ENCODE assay signal across 19 cellular contexts in genomic region chr11:117492578-117493251, GRCh38.
DNase-seq lines count a peak whose midpoint lies in the region; ATAC-seq and TF ChIP-seq lines count a peak whose summit lies in the region.
"Had no signal": no experiment of that assay in that cellular context is flagged by ENCODE, and none has a peak within 500 bp of the region (broad histone marks: within the 10 kb centered on the region; RNA-seq: fewer than 3 reads in every experiment).

No MANE protein-coding gene starts in this region.

- H2AK5ac ChIP-seq in neuronal stem cell (ENCODE audit: low read depth, low read length), result no peak overlapping the region

- H3K18ac ChIP-seq in neuronal stem cell (ENCODE audit: low read length), result peak overlapping the region; percentile 78

- H3K27me3 ChIP-seq in endodermal cell (ENCODE audit: control insufficient read depth, insufficient read depth, low read length, poor library complexity, severe bottlenecking), result no peaks in the 10 kb centered on the region
- peaks cover 0 to 64% (median 0%) of the 10 kb centered on the region in 3 experiments for H3K27me3 ChIP-seq in neuronal stem cell (ENCODE audit: control insufficient read depth in 3 of 3, insufficient read depth in 3 of 3, low read depth in 1 of 3, low read length in 3 of 3)
- H3K27me3 ChIP-seq: testis had no signal

- H2AFZ ChIP-seq in neuronal stem cell (ENCODE audit: low read length), result peak overlapping the region; percentile 23
- H2AFZ ChIP-seq: PC-9 had no signal

- H3K79me1 ChIP-seq in neuronal stem cell (ENCODE audit: low read depth, low read length), result no peaks in the 10 kb centered on the region

- H3K4ac ChIP-seq in neuronal stem cell (ENCODE audit: low read length), result no peak overlapping the region

- 29 to 39% methylated on average over 13 to 20 of the region's 20 CpGs for WGBS in endodermal cell (ENCODE audit: insufficient coverage in 1 of 2, insufficient read length in 1 of 2), 2 experiments
- WGBS in neuronal stem cell (ENCODE audit: extremely low coverage in 2 of 2, insufficient read length in 2 of 2, insufficient replicate concordance in 1 of 2), 2 donors, result no CpG with 5 or more reads among the region's 20 CpGs

- H3K9me3 ChIP-seq in endodermal cell (ENCODE audit: control insufficient read depth, low read length) (no peaks in the 10 kb centered on the region), neuronal stem cell (replicated peaks in 1 of 2; ENCODE audit: control insufficient read depth in 2 of 2, insufficient read depth in 1 of 2, low read depth in 1 of 2, low read length in 2 of 2) (no peaks in the 10 kb centered on the region)
- H3K9me3 ChIP-seq: Caco-2, left ventricle myocardium inferior, testis had no signal

- H3K36me3 ChIP-seq in endodermal cell (ENCODE audit: control insufficient read depth, insufficient read depth, low read length) (no peaks in the 10 kb centered on the region), neuronal stem cell (replicated peaks in 1 of 2; ENCODE audit: control insufficient read depth in 2 of 2, insufficient read depth in 2 of 2, low read length in 2 of 2) (no peaks in the 10 kb centered on the region)
- H3K36me3 ChIP-seq: left ventricle myocardium inferior had no signal

- DNase-seq in ELF-1 (ENCODE audit: low read depth, low spot score) (peak; percentile 62), NCI-H524 (lab: John Stamatoyannopoulos, UW) (peak; percentile 90 to 93), endodermal cell (peak; percentile 92), neuronal stem cell (ENCODE audit: low spot score) (peak; percentile 54), COLO668 (lab: John Stamatoyannopoulos, UW; ENCODE audit: unreplicated experiment) (no peak), A172 (ENCODE audit: low spot score) (no peak)
- DNase-seq: activated naive CD4-positive, alpha-beta T cell treated with anti-CD3 and anti-CD28 coated beads, Interleukin-2, amount 10 ng/mL, durations not matched to agents 7 days and 5 days; activated T-cell treated with anti-CD3 and anti-CD28 coated beads, Interleukin-2, amount 50 U/mL, for 48 hours; Caco-2; central memory CD4-positive, alpha-beta T cell; GOT3; IMR-90; left ventricle myocardium inferior; NCI-H510A; PC-9; testis had no signal

- H3K9me3 Mint-ChIP-seq in endodermal cell, result no peaks in the 10 kb centered on the region
- H3K9me3 Mint-ChIP-seq: activated naive CD4-positive, alpha-beta T cell treated with anti-CD3 and anti-CD28 coated beads, Interleukin-2, amount 10 ng/mL, durations not matched to agents 7 days and 5 days; T-helper 2 cell treated with Interferon-gamma antibody and Interleukin-4, amounts not matched to agents 5 μg/mL and 100 μg/mL, for 36 hours had no signal

- no peak overlapping the region for H3K23ac ChIP-seq in neuronal stem cell (ENCODE audit: low read depth, low read length, poor library complexity)

- TF ChIP-seq CTCF in endodermal cell (conservative IDR thresholded peaks at IDR 0.05), result peak; percentile 34

- no peak overlapping the region for H3K27ac Mint-ChIP-seq in endodermal cell
- H3K27ac Mint-ChIP-seq: activated naive CD4-positive, alpha-beta T cell treated with anti-CD3 and anti-CD28 coated beads, Interleukin-2, amount 10 ng/mL, durations not matched to agents 7 days and 5 days; T-helper 2 cell treated with Interferon-gamma antibody and Interleukin-4, amounts not matched to agents 5 μg/mL and 100 μg/mL, for 36 hours had no signal

- ATAC-seq in HG03135 (IDR thresholded peaks at IDR 0.05; ENCODE audit: unreplicated experiment), result no peak
- ATAC-seq: activated CD4-positive, CD25-positive, alpha-beta regulatory T cell treated with anti-CD3 and anti-CD28 coated beads, Interleukin-2, amount 50 U/mL, for 24 hours had no signal

- no peak overlapping the region for H2BK15ac ChIP-seq in neuronal stem cell (ENCODE audit: low read length)

- H3K4me3 Mint-ChIP-seq in endodermal cell, result no peak overlapping the region
- H3K4me3 Mint-ChIP-seq: activated naive CD4-positive, alpha-beta T cell treated with anti-CD3 and anti-CD28 coated beads, Interleukin-2, amount 10 ng/mL, durations not matched to agents 7 days and 5 days; T-helper 2 cell treated with Interferon-gamma antibody and Interleukin-4, amounts not matched to agents 5 μg/mL and 100 μg/mL, for 36 hours had no signal

- H3K36me3 Mint-ChIP-seq in endodermal cell (ENCODE audit: low read depth), result no peaks in the 10 kb centered on the region
- H3K36me3 Mint-ChIP-seq: activated naive CD4-positive, alpha-beta T cell treated with anti-CD3 and anti-CD28 coated beads, Interleukin-2, amount 10 ng/mL, durations not matched to agents 7 days and 5 days had no signal

- H3K27ac ChIP-seq in endodermal cell (ENCODE audit: low read depth, low read length) (no peak overlapping the region), neuronal stem cell (replicated peaks; ENCODE audit: low read length) (no peak overlapping the region)
- H3K27ac ChIP-seq: left ventricle myocardium inferior, PC-9, testis had no signal

- H3K4me2 ChIP-seq in neuronal stem cell (ENCODE audit: insufficient read depth, low read length, poor library complexity, severe bottlenecking), result peak overlapping the region; percentile 27
- H3K4me2 ChIP-seq: PC-9 had no signal

- H3K4me3 ChIP-seq in endodermal cell (ENCODE audit: low read length), result no peak overlapping the region
- H3K4me3 ChIP-seq in neuronal stem cell (ENCODE audit: low read length in 2 of 2), result no peak overlapping the region
- H3K4me3 ChIP-seq: left ventricle myocardium inferior, PC-9, testis had no signal

- H3K4me1 ChIP-seq in endodermal cell (ENCODE audit: control insufficient read depth, insufficient read depth, low read length) (peaks cover 21% of the 10 kb centered on the region), neuronal stem cell (ENCODE audit: control insufficient read depth in 2 of 2, insufficient read depth in 1 of 2, low read depth in 1 of 2, low read length in 2 of 2) (peaks cover 13 to 16% of the 10 kb centered on the region in 2 donors)
- H3K4me1 ChIP-seq: Caco-2, left ventricle myocardium inferior, testis had no signal

- no peak overlapping the region for H2BK12ac ChIP-seq in neuronal stem cell (ENCODE audit: low read length)

- H3K14ac ChIP-seq in neuronal stem cell (ENCODE audit: low read length), result no peak overlapping the region

- H3K4me1 Mint-ChIP-seq in endodermal cell, result peaks cover 35% of the 10 kb centered on the region
- H3K4me1 Mint-ChIP-seq: activated naive CD4-positive, alpha-beta T cell treated with anti-CD3 and anti-CD28 coated beads, Interleukin-2, amount 10 ng/mL, durations not matched to agents 7 days and 5 days had no signal

- no peak overlapping the region for H3K9ac ChIP-seq in endodermal cell (ENCODE audit: extremely low read depth, low read length, poor library complexity, severe bottlenecking)
- H3K9ac ChIP-seq in neuronal stem cell (ENCODE audit: low read depth, low read length, poor library complexity), result no peak overlapping the region

- H2BK5ac ChIP-seq in neuronal stem cell (ENCODE audit: low read length), result no peak overlapping the region

- no peak overlapping the region for H2BK120ac ChIP-seq in neuronal stem cell (ENCODE audit: low read depth, low read length)

- H4K8ac ChIP-seq in neuronal stem cell (ENCODE audit: low read depth, low read length), result no peak overlapping the region

- peaks cover 3% of the 10 kb centered on the region for H3K27me3 Mint-ChIP-seq in endodermal cell (ENCODE audit: insufficient read depth)

- no peak overlapping the region for H4K91ac ChIP-seq in neuronal stem cell (ENCODE audit: low read depth, low read length, poor library complexity)

Comparison
In these comparisons a context has a peak if more than half of its experiments do, and no peak if none do; other contexts are left out.
1. DNase-seq: peak in ELF-1 (single experiment), NCI-H524 (2 of 2), endodermal cell (single experiment) and neuronal stem cell (single experiment); none in COLO668 (single experiment) and A172 (single experiment).